8 cellular contexts compared by ENCODE assay signal in genomic region chr15:75625542-75626347, GRCh38. TPM values are rescaled to one million over a fixed set of nuclear protein-coding genes. Genes with fewer than 3 reads are reported as not detected.
DNase-seq lines count a peak whose midpoint lies in the region; ATAC-seq and TF ChIP-seq lines count a peak whose summit lies in the region.

Gene SNUPN (minus strand): TSS chr15:75625725. CDS start chr15:75621051, 4,674 bp downstream.

- DNase-seq in CD1c-positive myeloid dendritic cell (ENCODE audit: extremely low spot score) (peak; percentile 96), HPDE6-E6E7 (ENCODE audit: extremely low spot score) (peak; percentile 92), NOMO-1 (lab: John Stamatoyannopoulos, UW; ENCODE audit: unreplicated experiment in 2 of 2) (peak; percentile 92 to 94), lung (ENCODE audit: low spot score) (peak; percentile 93)
- DNase-seq in activated CD8-positive, alpha-beta memory T cell treated with anti-CD3 and anti-CD28 coated beads for 24 hours = peak; percentile 96
- peak; percentile 88 for DNase-seq in effector CD4-positive, alpha-beta T cell
- peak; percentile 85 to 90 (median 90) for DNase-seq in stimulated activated CD4-positive, alpha-beta T cell treated with anti-CD3 and anti-CD28 coated beads, TNF-alpha, amount 100 ng/mL, for 4 hours (ENCODE audit: low read depth in 3 of 3)

- H3K9me3 ChIP-seq in lung (ENCODE audit: control insufficient read depth in 2 of 2, insufficient read depth in 1 of 2, low read length in 1 of 2) = no peaks in the 10 kb centered on the region

- peak; percentile 7 for TF ChIP-seq CTCF in lung (IDR thresholded peaks at IDR 0.05; ENCODE audit: control extremely low read depth, extremely low read depth)

- peaks cover 0 to 1% of the 10 kb centered on the region in 2 donors for H3K4me1 ChIP-seq in lung (ENCODE audit: control insufficient read depth in 2 of 2, insufficient read depth in 2 of 2, low read length in 2 of 2)

- ATAC-seq in GM19438 (IDR thresholded peaks at IDR 0.05; ENCODE audit: low read depth, unreplicated experiment) (peak; percentile 68), lung (ENCODE audit: insufficient read depth, low FRiP score) (peak; percentile 92)

- H3K27ac ChIP-seq in lung (ENCODE audit: low read depth in 1 of 2, low read length in 1 of 2) = peak within 1 kb of the TSS; percentile 85 to 99

- no peaks in the 10 kb centered on the region for H3K27me3 ChIP-seq in lung (ENCODE audit: control insufficient read depth, insufficient read depth)

- H3K4me3 ChIP-seq in lung = peak within 1 kb of the TSS; percentile 79

- H3K36me3 ChIP-seq in lung (ENCODE audit: control insufficient read depth in 2 of 2, insufficient read depth in 2 of 2, low read length in 2 of 2) = no peaks in the 10 kb centered on the region

- 1% methylated on average over 47 of the region's 47 CpGs for WGBS in lung, 2 donors

RNA-seq across cellular contexts. Expression of gene SNUPN, which starts in this region (rescaled TPM):
- 10 to 100 TPM; 19.1 to 22.9 TPM for total RNA-seq in lung
- polyA plus RNA-seq in lung = 10 to 100 TPM; 19.3 to 24.6 TPM

Comparison
In these comparisons a context has a peak if more than half of its experiments do, and no peak if none do; other contexts are left out.
1. Peak in every context shown above with its lines: DNase-seq, ATAC-seq, H3K4me3 ChIP-seq and H3K27ac ChIP-seq.